ENCODE assay signal across 3 cellular contexts in genomic region chr2:176662771-176663170, GRCh38.
"Had no signal": no experiment of that assay in that cellular context is flagged by ENCODE, and none has a peak within 500 bp of the region (broad histone marks: within the 10 kb centered on the region; RNA-seq: fewer than 3 reads in every experiment).

No MANE protein-coding gene starts in this region.

- H3K4me3 ChIP-seq: GM12878 had no signal

- ATAC-seq: GM12878 had no signal

- DNase-seq: GDM1, GF-D8 had no signal
